12 cellular contexts compared by ENCODE assay signal in the genomic region with DNA sequence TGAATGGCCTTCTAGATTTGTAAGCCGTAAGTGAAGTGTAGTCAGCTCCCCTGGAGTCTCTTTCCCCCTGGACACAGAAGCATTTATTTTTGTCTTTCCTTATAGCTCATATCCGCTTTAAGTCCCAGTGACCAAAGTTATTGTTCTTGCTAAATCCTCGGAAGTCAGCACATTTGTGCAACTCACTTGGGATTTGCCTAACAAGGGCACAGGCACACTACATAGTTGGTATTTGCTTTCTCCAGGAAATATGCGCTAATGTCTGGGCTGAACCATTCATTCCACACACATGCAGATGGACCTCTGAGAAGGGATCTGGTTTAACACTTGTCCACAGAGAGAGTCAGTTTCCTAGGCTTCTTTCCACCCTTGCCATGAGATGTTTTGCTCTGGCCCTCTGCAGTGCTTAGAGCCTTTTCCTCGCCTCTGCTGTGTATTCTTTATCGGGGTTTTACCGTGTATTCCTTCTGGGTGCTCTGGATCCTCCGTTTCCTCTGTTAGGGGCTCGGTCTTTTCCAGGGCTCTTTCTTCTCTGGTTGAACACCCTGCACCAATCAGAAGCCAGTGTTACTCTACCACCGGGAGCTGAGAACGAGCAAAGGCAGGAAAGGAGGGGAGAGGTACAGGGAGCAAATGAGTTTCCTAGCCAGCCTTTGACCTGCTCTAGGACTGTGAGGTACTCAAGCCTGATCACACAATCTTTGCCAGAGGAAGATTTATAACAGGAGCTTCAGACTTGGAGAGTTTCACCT.
A peak's percentile ranks its signal among the peaks of the same experiment; 100 is the strongest.
DNase-seq lines count a peak whose midpoint lies in the region; ATAC-seq, FAIRE-seq and TF ChIP-seq lines count a peak whose summit lies in the region.
"Had no signal": no experiment of that assay in that cellular context is flagged by ENCODE, and none has a peak within 500 bp of the region (broad histone marks: within the 10 kb centered on the region; RNA-seq: fewer than 3 reads in every experiment).

No MANE protein-coding gene starts in this region.

- H3K79me2 ChIP-seq in endothelial cell of umbilical vein (ENCODE audit: control insufficient read depth, insufficient read depth, low read length), result no peaks in the 10 kb centered on the region

- TF ChIP-seq POLR2A in endothelial cell of umbilical vein (IDR thresholded peaks at IDR 0.05; ENCODE audit: low read depth, low read length) (peak; percentile 65), suprapubic skin (IDR thresholded peaks at IDR 0.05) (no peak)

- H3K9ac ChIP-seq in endothelial cell of umbilical vein (replicated peaks; ENCODE audit: extremely low read depth, insufficient read depth, low read length), result peak overlapping the region; percentile 97

- CTCF ChIA-PET in endothelial cell of umbilical vein (lab: Charles Lee), result interaction anchor here (1.0 to 32.6 kb wide), 11 partner anchors 9 to 286 kb away, joined by 3 to 1439 read pairs (median 5); no protein-coding TSS in a partner anchor

- no peaks in the 10 kb centered on the region for H3K36me3 ChIP-seq in endothelial cell of umbilical vein (ENCODE audit: control insufficient read depth in 2 of 2, extremely low read depth in 1 of 2, insufficient read depth in 2 of 2, low read length in 2 of 2)
- no peaks in the 10 kb centered on the region for H3K36me3 ChIP-seq in lung (ENCODE audit: control insufficient read depth in 2 of 2, insufficient read depth in 2 of 2, low read length in 2 of 2)
- no peaks in the 10 kb centered on the region for H3K36me3 ChIP-seq in suprapubic skin

- H3K27me3 ChIP-seq in endothelial cell of umbilical vein (ENCODE audit: control insufficient read depth in 2 of 2, insufficient read depth in 2 of 2, low read length in 2 of 2), result no peaks in the 10 kb centered on the region
- no peaks in the 10 kb centered on the region for H3K27me3 ChIP-seq in lung (ENCODE audit: control insufficient read depth, insufficient read depth)
- H3K27me3 ChIP-seq in suprapubic skin, result no peaks in the 10 kb centered on the region

- FAIRE-seq in endothelial cell of umbilical vein (lab: Jason Lieb, UNC), result peak; percentile 100

- H3K27ac ChIP-seq in endothelial cell of umbilical vein (ENCODE audit: insufficient read depth, low read depth, low read length) (peak overlapping the region; percentile 99), lung (ENCODE audit: low read depth in 1 of 2, low read length in 1 of 2) (peak overlapping the region; percentile 78 to 93), suprapubic skin (peak overlapping the region; percentile 70)

- dilution Hi-C loops in endothelial cell of umbilical vein (cut with MboI; ENCODE audit: extremely low pct_ligation_motif_present, low sequenced_read_pairs), result no loop called here

- H3K4me2 ChIP-seq in endothelial cell of umbilical vein (ENCODE audit: insufficient read depth, low read length), result peak overlapping the region; percentile 78

- TSS peak; percentile 92 for BruUV-seq in endothelial cell of umbilical vein (replicated peaks; lab: Mats Ljungman, UMichigan)

- peak; percentile 31 for DNase-seq in RPMI7951 (ENCODE audit: low read depth)
- DNase-seq in endothelial cell of umbilical vein (ENCODE audit: low read depth, low spot score), result peak; percentile 98
- DNase-seq in lung (ENCODE audit: low spot score), result no peak
- no peak for DNase-seq in suprapubic skin (ENCODE audit: low spot score in 2 of 2)
- DNase-seq in activated CD8-positive, alpha-beta memory T cell treated with anti-CD3 and anti-CD28 coated beads, Interleukin-2, amount 50 U/mL, for 48 hours, result no peak
- DNase-seq in stimulated activated CD4-positive, alpha-beta T cell treated with anti-CD3 and anti-CD28 coated beads, Interleukin-1b, Interleukin-23, amount 100 ng/mL, for 48 hours, result no peak
- no peak for DNase-seq in mucosa of gallbladder (ENCODE audit: low spot score)
- DNase-seq: activated effector memory CD4-positive, alpha-beta T cell treated with Interleukin-2 at 50 U/mL for 16 hours; midbrain; NCI-H1436 treated with DMSO at 0.1 percent for 48 hours; stimulated activated CD4-positive, alpha-beta T cell treated with anti-CD3 and anti-CD28 coated beads, Interleukin-2, amount 100 ng/mL, for 48 hours had no signal

- H2AFZ ChIP-seq in endothelial cell of umbilical vein (ENCODE audit: low read depth, low read length), result peak overlapping the region; percentile 49

- no peaks in the 10 kb centered on the region for H3K9me3 ChIP-seq in endothelial cell of umbilical vein (replicated peaks; ENCODE audit: control insufficient read depth, insufficient read depth, low read length)
- H3K9me3 ChIP-seq in lung (ENCODE audit: control insufficient read depth in 2 of 2, insufficient read depth in 1 of 2, low read length in 1 of 2), result no peaks in the 10 kb centered on the region
- H3K9me3 ChIP-seq in suprapubic skin, result no peaks in the 10 kb centered on the region

- intact Hi-C loops in endothelial cell of umbilical vein (cut with micrococcal nuclease), result loop anchor here (1.0 kb wide), 4 partner anchors 10 to 277 kb away; no protein-coding TSS in a partner anchor

- ATAC-seq in lung (ENCODE audit: insufficient read depth, low FRiP score) (no peak), GM21367 (IDR thresholded peaks at IDR 0.05; ENCODE audit: unreplicated experiment) (no peak)

- no peaks in the 10 kb centered on the region for H3K9me1 ChIP-seq in endothelial cell of umbilical vein (replicated peaks; ENCODE audit: control insufficient read depth, extremely low read depth, insufficient read depth, low read length)

- 50 to 75% methylated on average over 11 of the region's 11 CpGs for WGBS in lung, 2 donors
- WGBS in suprapubic skin, result 74% methylated on average over 11 of the region's 11 CpGs

- TF ChIP-seq CTCF in endothelial cell of umbilical vein (IDR thresholded peaks at IDR 0.05; ENCODE audit: extremely low read depth in 1 of 2, insufficient read depth in 1 of 2, low read depth in 1 of 2, low read length in 2 of 2), result no peak
- no peak for TF ChIP-seq CTCF in lung (IDR thresholded peaks at IDR 0.05; ENCODE audit: control extremely low read depth, extremely low read depth)
- no peak for TF ChIP-seq CTCF in suprapubic skin (IDR thresholded peaks at IDR 0.05)

- POLR2A ChIA-PET in endothelial cell of umbilical vein (lab: Charles Lee), result interaction anchor here (0.6 to 2.6 kb wide), 9 partner anchors 10 to 277 kb away, joined by 3 to 16 read pairs (median 4); a partner anchor contains a TSS

- TF ChIP-seq EP300 in suprapubic skin (IDR thresholded peaks at IDR 0.05), result no peak

- H4K20me1 ChIP-seq in endothelial cell of umbilical vein (replicated peaks; ENCODE audit: control insufficient read depth, extremely low read depth, insufficient read depth, low read length), result no peaks in the 10 kb centered on the region

- H3K4me3 ChIP-seq in endothelial cell of umbilical vein (replicated peaks in 1 of 3; ENCODE audit: insufficient read depth in 1 of 3, low read depth in 1 of 3, low read length in 3 of 3) (peak overlapping the region in 1 of 3 experiments; percentile 39), lung (no peak overlapping the region), suprapubic skin (no peak overlapping the region)

- H3K4me1 ChIP-seq in endothelial cell of umbilical vein (ENCODE audit: control insufficient read depth, extremely low read depth, insufficient read depth, low read length), result peaks cover 64% of the 10 kb centered on the region
- H3K4me1 ChIP-seq in lung (ENCODE audit: control insufficient read depth in 2 of 2, insufficient read depth in 2 of 2, low read length in 2 of 2), result peaks cover 0 to 21% of the 10 kb centered on the region in 2 donors
- H3K4me1 ChIP-seq in suprapubic skin, result peaks cover 19% of the 10 kb centered on the region

TF ChIP-seq in endothelial cell of umbilical vein, 7 proteins besides CTCF, POLR2A, EP300 and RAD21:
- TF ChIP-seq EZH2 (IDR thresholded peaks at IDR 0.05; ENCODE audit: borderline replicate concordance, low read depth, low read length, severe bottlenecking) (no peak), JUN (IDR thresholded peaks at IDR 0.05; ENCODE audit: borderline replicate concordance, insufficient read depth, insufficient read length, low read depth) (peak; percentile 79), POLR2AphosphoS5 (IDR thresholded peaks at IDR 0.05; ENCODE audit: insufficient read depth, low read depth, low read length) (peak; percentile 76), FOS (IDR thresholded peaks at IDR 0.05; ENCODE audit: borderline replicate concordance, insufficient read depth, low read length) (no peak)
- TF ChIP-seq, protein P1, sequence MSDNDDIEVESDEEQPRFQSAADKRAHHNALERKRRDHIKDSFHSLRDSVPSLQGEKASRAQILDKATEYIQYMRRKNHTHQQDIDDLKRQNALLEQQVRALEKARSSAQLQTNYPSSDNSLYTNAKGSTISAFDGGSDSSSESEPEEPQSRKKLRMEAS (IDR thresholded peaks at IDR 0.05; ENCODE audit: insufficient read depth, insufficient read length), result no peak

Comparison
In these comparisons a context has a peak if more than half of its experiments do, and no peak if none do; other contexts are left out.
1. DNase-seq: peak in RPMI7951 (single experiment) and endothelial cell of umbilical vein (single experiment); none in lung (single experiment), suprapubic skin (0 of 2), activated CD8-positive, alpha-beta memory T cell treated with anti-CD3 and anti-CD28 coated beads, Interleukin-2, amount 50 U/mL, for 48 hours (single experiment), stimulated activated CD4-positive, alpha-beta T cell treated with anti-CD3 and anti-CD28 coated beads, Interleukin-1b, Interleukin-23, amount 100 ng/mL, for 48 hours (single experiment) and mucosa of gallbladder (single experiment).
2. Peak in every context shown above with its lines, with median percentiles within 50 percentile points of each other: H3K27ac ChIP-seq.